In the genomic region with DNA sequence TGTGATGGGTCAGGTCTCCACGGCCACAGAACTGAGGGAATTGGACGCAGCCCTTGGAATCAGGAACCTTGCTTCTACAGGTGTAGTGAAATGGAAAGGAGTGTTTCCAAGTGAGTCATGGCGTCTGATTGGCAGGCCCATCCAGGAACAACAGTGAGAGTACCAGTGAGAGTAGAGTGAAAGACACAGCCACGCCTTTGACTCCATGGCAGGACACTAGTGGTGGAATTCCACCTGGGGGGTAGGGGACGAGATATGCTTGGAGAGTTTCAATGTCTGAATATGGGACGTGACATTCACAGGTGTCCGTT, we compare ENCODE assay signal across 23 cellular contexts. TPM values are rescaled to one million over a fixed set of nuclear protein-coding genes. Genes with fewer than 3 reads are reported as not detected.
"Had no signal": no experiment of that assay in that cellular context is flagged by ENCODE, and none has a peak within 500 bp of the region (broad histone marks: within the 10 kb centered on the region; RNA-seq: fewer than 3 reads in every experiment).

No MANE protein-coding gene starts in this region.

- H3K4me3 ChIP-seq: SJSA1, SK-N-MC had no signal

- H3K36me3 ChIP-seq: SJSA1 had no signal

- FAIRE-seq: RCC 7860 had no signal

- H3K27ac ChIP-seq: HL-60, SJSA1, SK-N-MC had no signal

- H3K27me3 ChIP-seq: SJSA1 had no signal

- H3K4me1 ChIP-seq: SJSA1 had no signal

- DNase-seq: Kasumi-1, KG1, MM.1S, NCI-H1092 treated with DMSO at 0.1 percent for 48 hours, NCI-H1436, NCI-H187, NCI-H2029, NCI-H2081 treated with DMSO at 0.1 percent for 48 hours, NCI-H2171, NCI-H226, NCI-H446, NCI-H510A, NCI-H524 treated with DMSO at 0.1 percent for 48 hours, NCI-H69, NCI-H774, Right ventricle myocardium superior, RPMI8226, SIG-M5 had no signal

- H3K9me3 ChIP-seq: SJSA1 had no signal

RNA-seq across cellular contexts. Expression of gene SLC28A1, which starts 3.0 kb away (rescaled TPM):
- total RNA-seq: M059J, SJSA1 had no signal
